ENCODE assay signal across 9 cellular contexts in genomic region chr16:68235105-68235881, GRCh38. TPM values are rescaled to one million over a fixed set of nuclear protein-coding genes. Genes with fewer than 3 reads are reported as not detected.
DNase-seq lines count a peak whose midpoint lies in the region; ATAC-seq and TF ChIP-seq lines count a peak whose summit lies in the region.
"Had no signal": no experiment of that assay in that cellular context is flagged by ENCODE, and none has a peak within 500 bp of the region (broad histone marks: within the 10 kb centered on the region; RNA-seq: fewer than 3 reads in every experiment).

No MANE protein-coding gene starts in this region.

- POLR2A ChIA-PET in WTC11 (lab: Charles Lee), result interaction anchor here (0.8 to 4.2 kb wide), 4 partner anchors 17 to 150 kb away, joined by 3 to 39 read pairs (median 5); partner anchors contain the start of genes NFATC3, PRMT7 and SLC7A6OS

- H3K27ac Mint-ChIP-seq in WTC11, result peak overlapping the region; percentile 57

- CTCF ChIA-PET in WTC11 (lab: Charles Lee), result interaction anchor here (1.0 to 5.1 kb wide), 7 partner anchors 12 to 243 kb away, joined by 3 to 46 read pairs (median 4); partner anchors contain the start of gene SLC7A6

- H3K27me3 Mint-ChIP-seq in WTC11 (ENCODE audit: low read depth), result peaks cover 14% of the 10 kb centered on the region

- peak; percentile 4 for ATAC-seq in WTC11
- no peak for ATAC-seq in HG02588 (IDR thresholded peaks at IDR 0.05; ENCODE audit: unreplicated experiment)
- ATAC-seq: A549 had no signal

- peak overlapping the region; percentile 92 for H3K9ac ChIP-seq in iPS-20b (ENCODE audit: low read depth, low read length)

- H3K36me3 Mint-ChIP-seq in WTC11, result peaks cover 24% of the 10 kb centered on the region

- H3K4me1 ChIP-seq in iPS-20b (ENCODE audit: insufficient read depth, low read length) (peaks cover 8% of the 10 kb centered on the region; the same call in 1 of the 2 replicates), spleen (peaks cover 25 to 63% (median 45%) of the 10 kb centered on the region in 6 donors)

- H3K36me3 ChIP-seq in iPS-20b (ENCODE audit: insufficient read depth, low read depth, low read length) (peaks cover 31% of the 10 kb centered on the region), spleen (peaks cover 0 to 22% (median 7%) of the 10 kb centered on the region in 6 donors)

- peak overlapping the region; percentile 72 for H3K4me3 Mint-ChIP-seq in WTC11

- no peaks in the 10 kb centered on the region for H3K9me3 Mint-ChIP-seq in WTC11

- DNase-seq in NCI-H1417 (lab: John Stamatoyannopoulos, UW) (peak in 2 of 3 experiments; percentile 49 to 60), NCI-H1417 treated with DMSO at 0.1 percent for 48 hours (lab: John Stamatoyannopoulos, UW) (no peak), WTC11 (ENCODE audit: low spot score) (peak; percentile 59), spleen (no peak), NCI-H2227 (lab: John Stamatoyannopoulos, UW; ENCODE audit: unreplicated experiment) (no peak), nucleus accumbens (lab: John Stamatoyannopoulos, UW) (no peak)

- H3K9me3 ChIP-seq in iPS-20b (ENCODE audit: insufficient read depth, low read depth, low read length) (no peaks in the 10 kb centered on the region), spleen (no peaks in the 10 kb centered on the region)
- H3K9me3 ChIP-seq: A549 had no signal

- H3K27ac ChIP-seq in iPS-20b (ENCODE audit: low read length), result no peak overlapping the region
- peak overlapping the region in 3 of 8 donors; percentile 78 to 89 (median 83) for H3K27ac ChIP-seq in spleen

- H3K27me3 ChIP-seq in iPS-20b (ENCODE audit: insufficient read depth, low read length), result peaks cover 43% of the 10 kb centered on the region
- peaks cover 0 to 20% (median 0%) of the 10 kb centered on the region in 7 donors for H3K27me3 ChIP-seq in spleen (replicated peaks in 1 of 7)

- intact Hi-C loops in spleen (cut with DNase I; ENCODE audit: low total_unique reads), result no loop called here

- H3K4me3 ChIP-seq in iPS-20b (ENCODE audit: low read length), result peak overlapping the region; percentile 76
- peak overlapping the region in 7 of 8 donors; percentile 61 to 86 (median 65) for H3K4me3 ChIP-seq in spleen
- H3K4me3 ChIP-seq: A549 had no signal

- TF ChIP-seq CTCF in WTC11 (IDR thresholded peaks at IDR 0.05) (no peak), spleen (IDR thresholded peaks at IDR 0.05 in 8 of 11, conservative IDR thresholded peaks at IDR 0.05 in 3 of 11) (no peak)

- 52 to 75% (median 66%) methylated on average over 48 to 73 of the region's 73 CpGs for WGBS in spleen, 5 donors

- peaks cover 24% of the 10 kb centered on the region for H3K4me1 Mint-ChIP-seq in WTC11

- no peak for TF ChIP-seq POLR2A in spleen (IDR thresholded peaks at IDR 0.05)

TF ChIP-seq in WTC11, 78 proteins besides CTCF, POLR2A, EP300 and RAD21 (continues in another document):
- TF ChIP-seq ZBTB21 (CRISPR knock-in tag; IDR thresholded peaks at IDR 0.05; ENCODE audit: borderline replicate concordance), result no peak
- no peak for TF ChIP-seq IRF2 (CRISPR knock-in tag; IDR thresholded peaks at IDR 0.05; ENCODE audit: borderline replicate concordance, low read depth)
- no peak for TF ChIP-seq NR1H2 (CRISPR knock-in tag; IDR thresholded peaks at IDR 0.05)
- TF ChIP-seq ETV6 (CRISPR knock-in tag; IDR thresholded peaks at IDR 0.05), result no peak
- TF ChIP-seq ATF1 (CRISPR knock-in tag; IDR thresholded peaks at IDR 0.05), result no peak
- TF ChIP-seq E2F5 (CRISPR knock-in tag; IDR thresholded peaks at IDR 0.05), result peak; percentile 54; the same call in 1 of the 2 replicates
- TF ChIP-seq ZNF416 (CRISPR knock-in tag; IDR thresholded peaks at IDR 0.05), result no peak
- TF ChIP-seq ARID4B (CRISPR knock-in tag; IDR thresholded peaks at IDR 0.05; ENCODE audit: borderline replicate concordance), result no peak; the same call in 1 of the 2 replicates
- TF ChIP-seq E2F1 (CRISPR knock-in tag; IDR thresholded peaks at IDR 0.05), result no peak
- no peak for TF ChIP-seq SP1 (CRISPR knock-in tag; conservative IDR thresholded peaks at IDR 0.05)
- TF ChIP-seq E2F4 (CRISPR knock-in tag; IDR thresholded peaks at IDR 0.05; ENCODE audit: borderline replicate concordance, low read depth), result 0 out of 2 replicates have a peak, but pooled peaks have one; percentile 31
- TF ChIP-seq PRRX2 (CRISPR knock-in tag; IDR thresholded peaks at IDR 0.05), result no peak
- TF ChIP-seq IRF1 (CRISPR knock-in tag; IDR thresholded peaks at IDR 0.05), result no peak
- no peak for TF ChIP-seq ATF3 (CRISPR knock-in tag; conservative IDR thresholded peaks at IDR 0.05)

RNA-seq across cellular contexts. Expression of gene ESRP2, which starts 0.6 kb away (rescaled TPM):
- total RNA-seq in WTC11 (2021) (48.5 to 55.0 TPM (median 49.8 TPM) in 3 replicates), spleen (under 1 TPM in 5 of 7 donors, not detected in 2; 0.20 to 0.35 (median 0.27) TPM)
- under 1 TPM; 0.02 to 0.16 (median 0.09) TPM for polyA plus RNA-seq in spleen

RNA-seq across cellular contexts. Expression of gene PLA2G15, which starts 9.9 kb away (rescaled TPM):
- total RNA-seq in WTC11 (2021) (9.4 to 10.2 TPM (median 9.8 TPM) in 3 replicates), spleen (10 to 100 TPM; 26.1 to 40.4 (median 35.7) TPM)
- 1 to 10 TPM; 6.3 to 8.5 (median 7.9) TPM for polyA plus RNA-seq in spleen

RNA-seq across cellular contexts. Expression of gene SLC7A6, which starts 29.0 kb away (rescaled TPM):
- total RNA-seq in WTC11 (2021), result 27.4 TPM in 3 replicates
- total RNA-seq in spleen, result 10 to 100 TPM; 24.9 to 62.8 (median 50.7) TPM
- polyA plus RNA-seq in spleen, result 10 to 100 TPM in 2 of 3 donors, 1 to 10 TPM in 1; 9.8 to 12.3 (median 11.6) TPM

Comparison
In these comparisons a context has a peak if more than half of its experiments do, and no peak if none do; other contexts are left out.
1. DNase-seq: peak in NCI-H1417 (2 of 3) and WTC11 (single experiment); none in NCI-H1417 treated with DMSO at 0.1 percent for 48 hours (single experiment), spleen (single experiment), NCI-H2227 (single experiment) and nucleus accumbens (0 of 56).
2. RNA of gene ESRP2, which starts 0.6 kb away (total RNA-seq): 48.5 to 55.0 TPM in WTC11; 0.20 to 0.35 TPM in spleen; every median in the first group is over 10 times any median in the second.